Comparison of ENCODE assay signal across 15 cellular contexts in the genomic region with DNA sequence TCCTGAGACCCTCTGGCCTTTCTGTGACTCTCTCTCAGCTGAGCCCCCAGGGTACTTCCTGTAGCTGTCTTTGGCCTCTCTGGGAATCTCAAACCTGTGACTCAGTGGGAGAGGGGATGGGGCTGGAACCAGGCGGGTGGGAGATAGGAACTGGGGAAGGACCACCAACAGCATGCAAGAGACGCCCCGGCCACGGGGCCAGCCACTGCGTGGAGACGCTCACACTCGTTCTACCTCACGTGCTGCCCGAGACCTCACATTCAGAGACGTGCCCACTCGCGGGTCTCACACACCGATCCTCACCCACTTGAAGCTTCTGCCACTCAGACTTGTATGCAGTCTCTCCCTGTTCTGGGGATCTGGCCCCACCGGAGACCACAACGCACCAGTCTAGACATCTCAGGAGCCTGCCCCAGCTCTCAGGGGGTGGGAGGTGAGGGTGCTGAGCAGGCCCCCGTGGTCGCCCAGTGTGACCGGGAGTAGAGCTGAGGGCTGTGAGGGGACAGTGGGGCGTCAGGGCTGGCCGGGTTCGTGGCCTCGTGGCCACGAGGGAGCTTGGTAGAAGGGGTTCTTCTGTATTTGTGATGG. TPM values are rescaled to one million over a fixed set of nuclear protein-coding genes. Genes with fewer than 3 reads are reported as not detected.
A peak's percentile ranks its signal among the peaks of the same experiment; 100 is the strongest.
DNase-seq lines count a peak whose midpoint lies in the region; ATAC-seq, FAIRE-seq and TF ChIP-seq lines count a peak whose summit lies in the region.
"Had no signal": no experiment of that assay in that cellular context is flagged by ENCODE, and none has a peak within 500 bp of the region (broad histone marks: within the 10 kb centered on the region; RNA-seq: fewer than 3 reads in every experiment).

No MANE protein-coding gene starts in this region.

- H4K20me1 ChIP-seq in HepG2 (ENCODE audit: insufficient read depth, low read length) = 0 out of 2 replicates have a peak, but pooled peaks cover 1% of the 10 kb centered on the region

- no peak for TF ChIP-seq CTCF in HepG2 (CRISPR knock-in tag; IDR thresholded peaks at IDR 0.05)
- no peak for TF ChIP-seq CTCF in type B pancreatic cell (conservative IDR thresholded peaks at IDR 0.05)

- peak; percentile 23 for DNase-seq in Right ventricle myocardium inferior (ENCODE audit: missing footprints)
- no peak for DNase-seq in left ventricle myocardium superior
- no peak for DNase-seq in HepG2 (ENCODE audit: low spot score)
- DNase-seq in type B pancreatic cell (ENCODE audit: extremely low spot score, unreplicated experiment) = no peak
- no peak for DNase-seq in glomerular visceral epithelial cell (ENCODE audit: extremely low spot score)
- DNase-seq: AML-193; esophagus squamous epithelium; hypothalamus; NCI-H2081 treated with DMSO at 0.1 percent for 48 hours; NK-92 treated with Interleukin-12 subunit alpha and Interleukin-12 subunit beta, amount 100 ng/mL, for 24 hours had no signal

- H3K9me3 ChIP-seq in HepG2 (ENCODE audit: low read length) = no peaks in the 10 kb centered on the region; the same call in 1 of the 2 replicates
- H3K9me3 ChIP-seq: esophagus squamous epithelium had no signal

- no peak for TF ChIP-seq RAD21 in HepG2 (CRISPR knock-in tag; IDR thresholded peaks at IDR 0.05)

- H3K4me1 Mint-ChIP-seq in activated naive CD8-positive, alpha-beta T cell (ENCODE audit: low read depth) = peaks cover 4% of the 10 kb centered on the region
- no peaks in the 10 kb centered on the region for H3K4me1 Mint-ChIP-seq in type B pancreatic cell (ENCODE audit: unreplicated experiment)

- 95% methylated on average over 22 of the region's 23 CpGs for WGBS in HepG2 (ENCODE audit: low lambda C conversion rate)

- ATAC-seq in Right ventricle myocardium inferior (no peak), left ventricle myocardium superior (no peak), HepG2 (no peak), HG02571 (IDR thresholded peaks at IDR 0.05; ENCODE audit: unreplicated experiment) (no peak), HG03520 (IDR thresholded peaks at IDR 0.05; ENCODE audit: unreplicated experiment) (no peak)

- no peaks in the 10 kb centered on the region; a peak in 1 of 5 replicates for H3K27me3 ChIP-seq in HepG2 (ENCODE audit: control insufficient read depth in 1 of 2, insufficient read depth in 2 of 2, low read length in 2 of 2)

- H3K79me2 ChIP-seq in HepG2 (ENCODE audit: insufficient read depth, low read length) = no peaks in the 10 kb centered on the region

- H3K4me2 ChIP-seq in HepG2 (ENCODE audit: low read depth, low read length) = peak overlapping the region; percentile 39; the same call in 1 of the 2 replicates

- in situ Hi-C loops in HepG2 (cut with HindIII; ENCODE audit: extremely low pct_ligation_motif_present, low pct_unique_long_range_greater_than_20kb) = loop anchor here (25.0 kb wide), 1 partner anchor 859 kb away; no protein-coding TSS in a partner anchor

- H3K4me3 Mint-ChIP-seq in activated naive CD8-positive, alpha-beta T cell = peak overlapping the region; percentile 77
- peak overlapping the region; percentile 39 for H3K4me3 Mint-ChIP-seq in type B pancreatic cell

- peak overlapping the region in 1 of 3 experiments; percentile 40; a peak in 1 of 6 replicates for H3K4me3 ChIP-seq in HepG2 (replicated peaks in 1 of 3; ENCODE audit: insufficient read depth in 1 of 3, low read depth in 2 of 3, low read length in 3 of 3)
- H3K4me3 ChIP-seq: lung had no signal

- TF ChIP-seq EP300 in HepG2 (IDR thresholded peaks at IDR 0.05; ENCODE audit: low read depth in 2 of 2, low read length in 2 of 2) (no peak), HepG2 (CRISPR knock-in tag; IDR thresholded peaks at IDR 0.05; ENCODE audit: borderline replicate concordance) (no peak)

- H3K27me3 Mint-ChIP-seq in activated naive CD8-positive, alpha-beta T cell = peaks cover 2% of the 10 kb centered on the region
- H3K27me3 Mint-ChIP-seq in type B pancreatic cell = peaks cover 7% of the 10 kb centered on the region

- H3K36me3 ChIP-seq in HepG2 (replicated peaks in 1 of 2; ENCODE audit: control insufficient read depth in 1 of 2, insufficient read depth in 2 of 2, low read length in 2 of 2) = peaks cover 0 to 9% of the 10 kb centered on the region in 2 experiments; a peak in 1 of 5 replicates
- H3K36me3 ChIP-seq: esophagus squamous epithelium had no signal

- no peak overlapping the region for H2AFZ ChIP-seq in HepG2 (ENCODE audit: low read length)

- peak overlapping the region; percentile 64 for H3K27ac Mint-ChIP-seq in activated naive CD8-positive, alpha-beta T cell
- H3K27ac Mint-ChIP-seq in type B pancreatic cell = no peak overlapping the region

- FAIRE-seq in HepG2 (lab: Jason Lieb, UNC) = no peak
- FAIRE-seq: bronchial epithelial cell had no signal

- CTCF ChIA-PET in HepG2 (lab: Yijun Ruan, JAX; ENCODE audit: low intra/inter-chr PET ratio, low total read pairs) = no interaction called here

- BruUV-seq in HepG2 (replicated peaks; lab: Mats Ljungman, UMichigan) = no TSS peak

- no peak for TF ChIP-seq POLR2A in HepG2 (IDR thresholded peaks at IDR 0.05; ENCODE audit: insufficient read depth in 1 of 2, low read depth in 2 of 2, low read length in 2 of 2)

- no peaks in the 10 kb centered on the region for H3K9me3 Mint-ChIP-seq in activated naive CD8-positive, alpha-beta T cell (ENCODE audit: low read depth)
- no peaks in the 10 kb centered on the region for H3K9me3 Mint-ChIP-seq in type B pancreatic cell

- H3K9ac ChIP-seq in HepG2 (ENCODE audit: insufficient read depth, low read depth, low read length) = no peak overlapping the region

- H3K27ac ChIP-seq in HepG2 (ENCODE audit: extremely low read length, insufficient read depth, low read length) = no peak overlapping the region
- H3K27ac ChIP-seq: esophagus squamous epithelium had no signal

- intact Hi-C loops in Right ventricle myocardium inferior (cut with DNase I) (no loop called here), left ventricle myocardium superior (cut with micrococcal nuclease) (no loop called here), HepG2 (cut with micrococcal nuclease; ENCODE audit: unreplicated experiment) (no loop called here)

- H3K36me3 Mint-ChIP-seq in activated naive CD8-positive, alpha-beta T cell = no peaks in the 10 kb centered on the region
- no peaks in the 10 kb centered on the region for H3K36me3 Mint-ChIP-seq in type B pancreatic cell

- H3K4me1 ChIP-seq in HepG2 (ENCODE audit: insufficient read depth, low read length) = no peaks in the 10 kb centered on the region

- POLR2A ChIA-PET in HepG2 (lab: Yijun Ruan, JAX) = no interaction called here

RNA-seq across cellular contexts. Expression of gene GPRIN1, which starts 13.8 kb away (rescaled TPM):
- total RNA-seq in Right ventricle myocardium inferior = 0.41 TPM
- 0.50 TPM for total RNA-seq in left ventricle myocardium superior
- 2.0 and 2.1 TPM in 2 replicates for total RNA-seq in HepG2 (2016; rRNA removed; fragmentation: Illumina TruSeq; extraction: Trizol)
- total RNA-seq in HepG2 (2016; cell fraction: cytosol; rRNA removed; fragmentation: Illumina TruSeq; extraction: Trizol; ENCODE audit: low read depth) = 0.20 and 0.26 TPM in 2 replicates
- total RNA-seq in HepG2 (2016; cell fraction: insoluble cytoplasmic fraction; rRNA removed; fragmentation: Illumina TruSeq; extraction: Trizol) = 1.6 and 2.0 TPM in 2 replicates
- 0.71 and 0.79 TPM in 2 replicates for total RNA-seq in HepG2 (2016; cell fraction: membrane; rRNA removed; fragmentation: Illumina TruSeq; extraction: Trizol)
- total RNA-seq in HepG2 (2016; cell fraction: nucleus; rRNA removed; fragmentation: Illumina TruSeq; extraction: Trizol) = 1.4 and 1.8 TPM in 2 replicates
- polyA plus RNA-seq in HepG2 (2011; rRNA removed) = 0.32 and 0.56 TPM in 2 replicates
- 0.31 and 0.34 TPM in 2 replicates for polyA plus RNA-seq in HepG2 (2011; cell fraction: cytosol; rRNA removed)
- polyA plus RNA-seq in HepG2 (2011; cell fraction: nucleus; rRNA removed) = 0.50 and 0.62 TPM in 2 replicates
- polyA plus RNA-seq in HepG2 (2012) = 0.59 and 0.60 TPM in 2 replicates
- 0.09 TPM in 2 replicates for polyA plus RNA-seq in HepG2 (2016; cell fraction: cytosol; fragmentation: Illumina TruSeq; extraction: Trizol; ENCODE audit: low read depth)
- polyA plus RNA-seq in HepG2 (2016; cell fraction: insoluble cytoplasmic fraction; fragmentation: Illumina TruSeq; extraction: Trizol; ENCODE audit: low read depth) = 1.4 and 1.7 TPM in 2 replicates
- 0.34 and 0.43 TPM in 2 replicates for polyA plus RNA-seq in HepG2 (2016; cell fraction: membrane; fragmentation: Illumina TruSeq; extraction: Trizol; ENCODE audit: low read depth)
- polyA plus RNA-seq in HepG2 (2016; cell fraction: nucleus; fragmentation: Illumina TruSeq; extraction: Trizol; ENCODE audit: insufficient read depth, low read depth) = 1.1 and 1.6 TPM in 2 replicates
- 0.62 and 3.2 TPM in 2 replicates for polyA minus RNA-seq in HepG2 (2011; rRNA and poly(A)+ RNA removed; ENCODE audit: low replicate concordance)
- 0.70 and 0.99 TPM in 2 replicates for polyA minus RNA-seq in HepG2 (2011; cell fraction: cytosol; rRNA and poly(A)+ RNA removed)
- 0.87 and 0.90 TPM in 2 replicates for polyA minus RNA-seq in HepG2 (2011; cell fraction: nucleus; rRNA and poly(A)+ RNA removed)
- total RNA-seq in type B pancreatic cell (ENCODE audit: low replicate concordance) = 3.3 and 6.0 TPM in 2 replicates

RNA-seq across cellular contexts. Expression of gene SNCB, which starts 34.2 kb away (rescaled TPM):
- total RNA-seq in Right ventricle myocardium inferior (not detected), left ventricle myocardium superior (not detected), HepG2 (2016; rRNA removed; fragmentation: Illumina TruSeq; extraction: Trizol) (not detected in 2 replicates), type B pancreatic cell (ENCODE audit: low replicate concordance) (0.97 TPM in 1 of 2 replicates, not detected in the other)
- not detected in 2 replicates for total RNA-seq in HepG2 (2016; cell fraction: cytosol; rRNA removed; fragmentation: Illumina TruSeq; extraction: Trizol; ENCODE audit: low read depth)
- total RNA-seq in HepG2 (2016; cell fraction: insoluble cytoplasmic fraction; rRNA removed; fragmentation: Illumina TruSeq; extraction: Trizol) = not detected in 2 replicates
- not detected in 2 replicates for total RNA-seq in HepG2 (2016; cell fraction: membrane; rRNA removed; fragmentation: Illumina TruSeq; extraction: Trizol)
- not detected in 2 replicates for total RNA-seq in HepG2 (2016; cell fraction: nucleus; rRNA removed; fragmentation: Illumina TruSeq; extraction: Trizol)
- polyA plus RNA-seq in HepG2 (2011; rRNA removed) = not detected in 2 replicates
- not detected in 2 replicates for polyA plus RNA-seq in HepG2 (2011; cell fraction: cytosol; rRNA removed)
- polyA plus RNA-seq in HepG2 (2011; cell fraction: nucleus; rRNA removed) = not detected in 2 replicates
- not detected in 2 replicates for polyA plus RNA-seq in HepG2 (2012)
- polyA plus RNA-seq in HepG2 (2016; cell fraction: cytosol; fragmentation: Illumina TruSeq; extraction: Trizol; ENCODE audit: low read depth) = not detected in 2 replicates
- polyA plus RNA-seq in HepG2 (2016; cell fraction: insoluble cytoplasmic fraction; fragmentation: Illumina TruSeq; extraction: Trizol; ENCODE audit: low read depth) = not detected in 2 replicates
- not detected in 2 replicates for polyA plus RNA-seq in HepG2 (2016; cell fraction: membrane; fragmentation: Illumina TruSeq; extraction: Trizol; ENCODE audit: low read depth)
- polyA plus RNA-seq in HepG2 (2016; cell fraction: nucleus; fragmentation: Illumina TruSeq; extraction: Trizol; ENCODE audit: insufficient read depth, low read depth) = not detected in 2 replicates
- polyA minus RNA-seq in HepG2 (2011; rRNA and poly(A)+ RNA removed; ENCODE audit: low replicate concordance) = not detected in 2 replicates
- not detected in 2 replicates for polyA minus RNA-seq in HepG2 (2011; cell fraction: cytosol; rRNA and poly(A)+ RNA removed)
- not detected in 2 replicates for polyA minus RNA-seq in HepG2 (2011; cell fraction: nucleus; rRNA and poly(A)+ RNA removed)
- total RNA-seq: bronchial epithelial cell, esophagus squamous epithelium, lung had no signal

RNA-seq across cellular contexts. Expression of gene EIF4E1B, which starts 34.3 kb away (rescaled TPM):
- total RNA-seq in Right ventricle myocardium inferior (not detected), left ventricle myocardium superior (not detected), HepG2 (2016; rRNA removed; fragmentation: Illumina TruSeq; extraction: Trizol) (not detected in 2 replicates), type B pancreatic cell (ENCODE audit: low replicate concordance) (not detected in 2 replicates)
- not detected in 2 replicates for total RNA-seq in HepG2 (2016; cell fraction: cytosol; rRNA removed; fragmentation: Illumina TruSeq; extraction: Trizol; ENCODE audit: low read depth)
- not detected in 2 replicates for total RNA-seq in HepG2 (2016; cell fraction: insoluble cytoplasmic fraction; rRNA removed; fragmentation: Illumina TruSeq; extraction: Trizol)
- total RNA-seq in HepG2 (2016; cell fraction: membrane; rRNA removed; fragmentation: Illumina TruSeq; extraction: Trizol) = not detected in 2 replicates
- not detected in 2 replicates for total RNA-seq in HepG2 (2016; cell fraction: nucleus; rRNA removed; fragmentation: Illumina TruSeq; extraction: Trizol)
- polyA plus RNA-seq in HepG2 (2011; rRNA removed) = not detected in 2 replicates
- not detected in 2 replicates for polyA plus RNA-seq in HepG2 (2011; cell fraction: cytosol; rRNA removed)
- not detected in 2 replicates for polyA plus RNA-seq in HepG2 (2011; cell fraction: nucleus; rRNA removed)
- not detected in 2 replicates for polyA plus RNA-seq in HepG2 (2012)
- polyA plus RNA-seq in HepG2 (2016; cell fraction: cytosol; fragmentation: Illumina TruSeq; extraction: Trizol; ENCODE audit: low read depth) = not detected in 2 replicates
- not detected in 2 replicates for polyA plus RNA-seq in HepG2 (2016; cell fraction: insoluble cytoplasmic fraction; fragmentation: Illumina TruSeq; extraction: Trizol; ENCODE audit: low read depth)
- not detected in 2 replicates for polyA plus RNA-seq in HepG2 (2016; cell fraction: membrane; fragmentation: Illumina TruSeq; extraction: Trizol; ENCODE audit: low read depth)
- not detected in 2 replicates for polyA plus RNA-seq in HepG2 (2016; cell fraction: nucleus; fragmentation: Illumina TruSeq; extraction: Trizol; ENCODE audit: insufficient read depth, low read depth)
- 0.07 TPM in 1 of 2 replicates, not detected in the other for polyA minus RNA-seq in HepG2 (2011; rRNA and poly(A)+ RNA removed; ENCODE audit: low replicate concordance)
- polyA minus RNA-seq in HepG2 (2011; cell fraction: cytosol; rRNA and poly(A)+ RNA removed) = not detected in 2 replicates
- polyA minus RNA-seq in HepG2 (2011; cell fraction: nucleus; rRNA and poly(A)+ RNA removed) = not detected in 2 replicates
- total RNA-seq: bronchial epithelial cell, esophagus squamous epithelium, lung had no signal
- polyA plus RNA-seq: lung had no signal

RNA-seq across cellular contexts. Expression of gene CDHR2, which starts 47.0 kb away (rescaled TPM):
- total RNA-seq in Right ventricle myocardium inferior (0.19 TPM), left ventricle myocardium superior (0.20 TPM), HepG2 (2016; rRNA removed; fragmentation: Illumina TruSeq; extraction: Trizol) (7.8 and 17.9 TPM in 2 replicates), type B pancreatic cell (ENCODE audit: low replicate concordance) (4.1 TPM in 2 replicates)
- 3.8 and 4.0 TPM in 2 replicates for total RNA-seq in HepG2 (2016; cell fraction: cytosol; rRNA removed; fragmentation: Illumina TruSeq; extraction: Trizol; ENCODE audit: low read depth)
- 5.3 and 18.3 TPM in 2 replicates for total RNA-seq in HepG2 (2016; cell fraction: insoluble cytoplasmic fraction; rRNA removed; fragmentation: Illumina TruSeq; extraction: Trizol)
- 7.4 and 8.2 TPM in 2 replicates for total RNA-seq in HepG2 (2016; cell fraction: membrane; rRNA removed; fragmentation: Illumina TruSeq; extraction: Trizol)
- total RNA-seq in HepG2 (2016; cell fraction: nucleus; rRNA removed; fragmentation: Illumina TruSeq; extraction: Trizol) = 19.1 and 22.7 TPM in 2 replicates
- polyA plus RNA-seq in HepG2 (2011; rRNA removed) = 20.9 and 27.3 TPM in 2 replicates
- 14.0 and 14.6 TPM in 2 replicates for polyA plus RNA-seq in HepG2 (2011; cell fraction: cytosol; rRNA removed)
- 70.0 and 99.3 TPM in 2 replicates for polyA plus RNA-seq in HepG2 (2011; cell fraction: nucleus; rRNA removed)
- polyA plus RNA-seq in HepG2 (2012) = 15.8 and 16.5 TPM in 2 replicates
- polyA plus RNA-seq in HepG2 (2016; cell fraction: cytosol; fragmentation: Illumina TruSeq; extraction: Trizol; ENCODE audit: low read depth) = 2.7 and 3.5 TPM in 2 replicates
- 6.8 and 7.1 TPM in 2 replicates for polyA plus RNA-seq in HepG2 (2016; cell fraction: insoluble cytoplasmic fraction; fragmentation: Illumina TruSeq; extraction: Trizol; ENCODE audit: low read depth)
- polyA plus RNA-seq in HepG2 (2016; cell fraction: membrane; fragmentation: Illumina TruSeq; extraction: Trizol; ENCODE audit: low read depth) = 4.6 and 6.1 TPM in 2 replicates
- 48.7 and 52.7 TPM in 2 replicates for polyA plus RNA-seq in HepG2 (2016; cell fraction: nucleus; fragmentation: Illumina TruSeq; extraction: Trizol; ENCODE audit: insufficient read depth, low read depth)
- polyA minus RNA-seq in HepG2 (2011; rRNA and poly(A)+ RNA removed; ENCODE audit: low replicate concordance) = 0.07 and 41.0 TPM in 2 replicates
- 12.1 and 12.2 TPM in 2 replicates for polyA minus RNA-seq in HepG2 (2011; cell fraction: cytosol; rRNA and poly(A)+ RNA removed)
- polyA minus RNA-seq in HepG2 (2011; cell fraction: nucleus; rRNA and poly(A)+ RNA removed) = 15.5 and 15.7 TPM in 2 replicates

RNA-seq across cellular contexts. Expression of gene TSPAN17, which starts 51.1 kb away (rescaled TPM):
- 30.0 TPM for total RNA-seq in Right ventricle myocardium inferior
- total RNA-seq in left ventricle myocardium superior = 31.7 TPM
- 10.1 and 11.5 TPM in 2 replicates for total RNA-seq in HepG2 (2016; rRNA removed; fragmentation: Illumina TruSeq; extraction: Trizol)
- total RNA-seq in HepG2 (2016; cell fraction: cytosol; rRNA removed; fragmentation: Illumina TruSeq; extraction: Trizol; ENCODE audit: low read depth) = 14.4 and 15.0 TPM in 2 replicates
- 9.9 and 11.9 TPM in 2 replicates for total RNA-seq in HepG2 (2016; cell fraction: insoluble cytoplasmic fraction; rRNA removed; fragmentation: Illumina TruSeq; extraction: Trizol)
- total RNA-seq in HepG2 (2016; cell fraction: membrane; rRNA removed; fragmentation: Illumina TruSeq; extraction: Trizol) = 28.4 and 30.1 TPM in 2 replicates
- total RNA-seq in HepG2 (2016; cell fraction: nucleus; rRNA removed; fragmentation: Illumina TruSeq; extraction: Trizol) = 6.7 and 8.6 TPM in 2 replicates
- 15.0 and 20.0 TPM in 2 replicates for polyA plus RNA-seq in HepG2 (2011; rRNA removed)
- 14.6 and 15.9 TPM in 2 replicates for polyA plus RNA-seq in HepG2 (2011; cell fraction: cytosol; rRNA removed)
- polyA plus RNA-seq in HepG2 (2011; cell fraction: nucleus; rRNA removed) = 34.5 and 40.1 TPM in 2 replicates
- polyA plus RNA-seq in HepG2 (2012) = 7.5 and 9.2 TPM in 2 replicates
- polyA plus RNA-seq in HepG2 (2016; cell fraction: cytosol; fragmentation: Illumina TruSeq; extraction: Trizol; ENCODE audit: low read depth) = 20.7 and 22.9 TPM in 2 replicates
- 11.8 and 14.9 TPM in 2 replicates for polyA plus RNA-seq in HepG2 (2016; cell fraction: insoluble cytoplasmic fraction; fragmentation: Illumina TruSeq; extraction: Trizol; ENCODE audit: low read depth)
- 32.1 and 34.7 TPM in 2 replicates for polyA plus RNA-seq in HepG2 (2016; cell fraction: membrane; fragmentation: Illumina TruSeq; extraction: Trizol; ENCODE audit: low read depth)
- polyA plus RNA-seq in HepG2 (2016; cell fraction: nucleus; fragmentation: Illumina TruSeq; extraction: Trizol; ENCODE audit: insufficient read depth, low read depth) = 17.6 and 18.4 TPM in 2 replicates
- 26.2 and 35.2 TPM in 2 replicates for polyA minus RNA-seq in HepG2 (2011; rRNA and poly(A)+ RNA removed; ENCODE audit: low replicate concordance)
- polyA minus RNA-seq in HepG2 (2011; cell fraction: cytosol; rRNA and poly(A)+ RNA removed) = 9.8 and 12.6 TPM in 2 replicates
- 6.7 and 8.6 TPM in 2 replicates for polyA minus RNA-seq in HepG2 (2011; cell fraction: nucleus; rRNA and poly(A)+ RNA removed)
- total RNA-seq in type B pancreatic cell (ENCODE audit: low replicate concordance) = 36.9 and 45.9 TPM in 2 replicates
